ENCODE assay signal across 8 cellular contexts in the genomic region with DNA sequence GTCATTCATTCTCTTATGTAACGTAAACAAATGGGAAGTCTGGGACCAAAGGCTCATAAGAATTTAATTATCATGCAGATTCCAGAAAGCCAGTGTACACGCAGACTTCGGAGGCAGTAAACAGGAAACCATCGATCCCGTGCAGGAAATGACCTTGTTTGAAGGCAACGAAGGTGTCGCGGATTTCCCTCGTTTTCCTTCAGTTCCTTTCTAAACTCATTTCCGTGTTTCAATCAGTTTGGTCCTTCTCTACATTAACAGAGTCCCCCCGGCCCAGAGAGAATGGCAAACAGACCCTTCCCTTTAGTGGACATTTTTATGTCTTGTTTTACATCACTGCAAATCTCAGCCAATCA. TPM values are rescaled to one million over a fixed set of nuclear protein-coding genes. Genes with fewer than 3 reads are reported as not detected.
DNase-seq lines count a peak whose midpoint lies in the region; ATAC-seq and TF ChIP-seq lines count a peak whose summit lies in the region.

No MANE protein-coding gene starts in this region.

- H3K4me1 ChIP-seq in testis, result peaks cover under 1% of the 10 kb centered on the region

- H3K4me3 ChIP-seq in astrocyte of the spinal cord (ENCODE audit: low read depth, low read length) (peak overlapping the region; percentile 80), testis (peak overlapping the region; percentile 74 to 78)

- in situ Hi-C loops in astrocyte of the spinal cord (cut with HindIII; ENCODE audit: low sequenced_read_pairs), result no loop called here

- ATAC-seq in GM19397 (IDR thresholded peaks at IDR 0.05; ENCODE audit: unreplicated experiment) (peak; percentile 10), HG03432 (IDR thresholded peaks at IDR 0.05; ENCODE audit: unreplicated experiment) (peak; percentile 26)

- TF ChIP-seq CTCF in C4-2B (conservative IDR thresholded peaks at IDR 0.05), result no peak
- no peak for TF ChIP-seq CTCF in astrocyte of the spinal cord (IDR thresholded peaks at IDR 0.05; ENCODE audit: low read depth, low read length)
- TF ChIP-seq CTCF in testis (IDR thresholded peaks at IDR 0.05), result no peak

- intact Hi-C loops in testis (cut with DNase I; ENCODE audit: low total_unique reads), result no loop called here

- H3K27me3 ChIP-seq in layer of hippocampus (ENCODE audit: control insufficient read depth, insufficient read depth, low read length), result no peaks in the 10 kb centered on the region
- H3K27me3 ChIP-seq in testis, result no peaks in the 10 kb centered on the region

- TF ChIP-seq POLR2A in testis (IDR thresholded peaks at IDR 0.05), result peak; percentile 3

- H3K36me3 ChIP-seq in testis (ENCODE audit: low read depth, missing control alignments), result no peaks in the 10 kb centered on the region

- H3K9me3 ChIP-seq in testis, result no peaks in the 10 kb centered on the region

- 0% methylated on average over 11 of the region's 11 CpGs for WGBS in testis, 2 donors

- DNase-seq in astrocyte of the spinal cord (ENCODE audit: low read depth, low spot score) (no peak), testis (no peak), activated gamma-delta T cell (lab: John Stamatoyannopoulos, UW) (no peak), NCI-H774 (lab: John Stamatoyannopoulos, UW) (no peak)

- H3K27ac ChIP-seq in C4-2B (peak overlapping the region; percentile 86), layer of hippocampus (ENCODE audit: low read depth, low read length) (peak overlapping the region; percentile 100), testis (peak overlapping the region; percentile 99)

RNA-seq across cellular contexts. Expression of gene FOXJ2, which starts 6.3 kb away (rescaled TPM):
- total RNA-seq in testis, result 10 to 100 TPM; 25.3 to 29.1 TPM
- polyA plus RNA-seq in testis (ENCODE audit: insufficient read depth, low read depth, low replicate concordance), result 13.5 TPM

RNA-seq across cellular contexts. Expression of gene C3AR1, which starts 39.9 kb away (rescaled TPM):
- total RNA-seq in testis, result 1 to 10 TPM; 1.9 to 2.8 TPM
- polyA plus RNA-seq in testis (ENCODE audit: insufficient read depth, low read depth, low replicate concordance), result 9.5 TPM

RNA-seq across cellular contexts. Expression of gene NECAP1, which starts 55.8 kb away (rescaled TPM):
- total RNA-seq in testis, result 10 to 100 TPM; 58.9 to 70.0 TPM
- polyA plus RNA-seq in testis (ENCODE audit: insufficient read depth, low read depth, low replicate concordance), result 34.8 TPM
